ENCODE assay signal across 2 cellular contexts in the genomic region with DNA sequence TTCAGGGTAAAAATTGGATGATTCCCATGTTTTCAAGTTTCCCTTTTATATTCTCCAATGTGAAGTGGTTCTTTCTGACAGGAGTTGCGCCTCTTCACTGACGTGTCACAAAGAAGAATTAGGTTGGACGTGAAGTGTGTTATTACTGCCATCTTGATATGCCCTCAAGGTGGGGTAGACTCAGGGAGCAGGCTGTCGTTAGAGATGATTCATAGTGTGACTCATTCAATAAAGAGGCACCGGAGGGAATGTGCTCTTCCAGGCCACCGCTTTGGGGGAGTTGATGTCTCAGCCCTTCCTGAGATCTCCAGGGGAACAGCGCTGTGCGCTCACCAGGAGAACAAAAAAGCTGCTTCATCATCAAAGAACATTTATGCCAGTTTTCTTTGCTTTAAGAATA.
A peak's percentile ranks its signal among the peaks of the same experiment; 100 is the strongest.
TF ChIP-seq lines count a peak whose summit lies in the region.

No MANE protein-coding gene starts in this region.

TF ChIP-seq in HCT116, 20 proteins besides CTCF, POLR2A, EP300 and RAD21 (continued from another document):
- TF ChIP-seq, protein P1, sequence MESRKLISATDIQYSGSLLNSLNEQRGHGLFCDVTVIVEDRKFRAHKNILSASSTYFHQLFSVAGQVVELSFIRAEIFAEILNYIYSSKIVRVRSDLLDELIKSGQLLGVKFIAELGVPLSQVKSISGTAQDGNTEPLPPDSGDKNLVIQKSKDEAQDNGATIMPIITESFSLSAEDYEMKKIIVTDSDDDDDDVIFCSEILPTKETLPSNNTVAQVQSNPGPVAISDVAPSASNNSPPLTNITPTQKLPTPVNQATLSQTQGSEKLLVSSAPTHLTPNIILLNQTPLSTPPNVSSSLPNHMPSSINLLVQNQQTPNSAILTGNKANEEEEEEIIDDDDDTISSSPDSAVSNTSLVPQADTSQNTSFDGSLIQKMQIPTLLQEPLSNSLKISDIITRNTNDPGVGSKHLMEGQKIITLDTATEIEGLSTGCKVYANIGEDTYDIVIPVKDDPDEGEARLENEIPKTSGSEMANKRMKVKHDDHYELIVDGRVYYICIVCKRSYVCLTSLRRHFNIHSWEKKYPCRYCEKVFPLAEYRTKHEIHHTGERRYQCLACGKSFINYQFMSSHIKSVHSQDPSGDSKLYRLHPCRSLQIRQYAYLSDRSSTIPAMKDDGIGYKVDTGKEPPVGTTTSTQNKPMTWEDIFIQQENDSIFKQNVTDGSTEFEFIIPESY (IDR thresholded peaks at IDR 0.05; ENCODE audit: extremely low read depth, insufficient replicate concordance, low read length) = peak; percentile 53
- TF ChIP-seq CEBPB (IDR thresholded peaks at IDR 0.05; ENCODE audit: low read depth) (no peak), ELF1 (IDR thresholded peaks at IDR 0.05; ENCODE audit: borderline replicate concordance, low read depth) (no peak), SRF (IDR thresholded peaks at IDR 0.05; ENCODE audit: low read depth) (peak; percentile 70; the same call in 1 of the 2 replicates), CBX3 (IDR thresholded peaks at IDR 0.05; ENCODE audit: low read depth) (peak; percentile 89), EGR1 (IDR thresholded peaks at IDR 0.05; ENCODE audit: low read depth) (no peak), SP1 (IDR thresholded peaks at IDR 0.05; ENCODE audit: low read depth) (peak; percentile 90), SIN3A (IDR thresholded peaks at IDR 0.05; ENCODE audit: low read depth) (peak; percentile 77), EZH2phosphoT487 (IDR thresholded peaks at IDR 0.05; ENCODE audit: borderline replicate concordance) (no peak), JUND (IDR thresholded peaks at IDR 0.05) (peak; percentile 99), POLR2AphosphoS5 (IDR thresholded peaks at IDR 0.05; ENCODE audit: low read depth, low read length) (peak; percentile 66)
TF ChIP-seq in HCT116: peak in this region for 11.

TF ChIP-seq in WTC11, 78 proteins besides CTCF, POLR2A, EP300 and RAD21 (continued from another document):
- TF ChIP-seq OVOL2 (CRISPR knock-in tag; IDR thresholded peaks at IDR 0.05; ENCODE audit: borderline replicate concordance) = no peak
- no peak for TF ChIP-seq IRF2 (CRISPR knock-in tag; IDR thresholded peaks at IDR 0.05; ENCODE audit: borderline replicate concordance, low read depth)
- TF ChIP-seq FOXK1 (CRISPR knock-in tag; IDR thresholded peaks at IDR 0.05) = no peak
- no peak for TF ChIP-seq FOXP1 (CRISPR knock-in tag; IDR thresholded peaks at IDR 0.05; ENCODE audit: borderline replicate concordance)
- no peak for TF ChIP-seq ZNF532 (CRISPR knock-in tag; IDR thresholded peaks at IDR 0.05; ENCODE audit: borderline replicate concordance)
- TF ChIP-seq, protein P2, sequence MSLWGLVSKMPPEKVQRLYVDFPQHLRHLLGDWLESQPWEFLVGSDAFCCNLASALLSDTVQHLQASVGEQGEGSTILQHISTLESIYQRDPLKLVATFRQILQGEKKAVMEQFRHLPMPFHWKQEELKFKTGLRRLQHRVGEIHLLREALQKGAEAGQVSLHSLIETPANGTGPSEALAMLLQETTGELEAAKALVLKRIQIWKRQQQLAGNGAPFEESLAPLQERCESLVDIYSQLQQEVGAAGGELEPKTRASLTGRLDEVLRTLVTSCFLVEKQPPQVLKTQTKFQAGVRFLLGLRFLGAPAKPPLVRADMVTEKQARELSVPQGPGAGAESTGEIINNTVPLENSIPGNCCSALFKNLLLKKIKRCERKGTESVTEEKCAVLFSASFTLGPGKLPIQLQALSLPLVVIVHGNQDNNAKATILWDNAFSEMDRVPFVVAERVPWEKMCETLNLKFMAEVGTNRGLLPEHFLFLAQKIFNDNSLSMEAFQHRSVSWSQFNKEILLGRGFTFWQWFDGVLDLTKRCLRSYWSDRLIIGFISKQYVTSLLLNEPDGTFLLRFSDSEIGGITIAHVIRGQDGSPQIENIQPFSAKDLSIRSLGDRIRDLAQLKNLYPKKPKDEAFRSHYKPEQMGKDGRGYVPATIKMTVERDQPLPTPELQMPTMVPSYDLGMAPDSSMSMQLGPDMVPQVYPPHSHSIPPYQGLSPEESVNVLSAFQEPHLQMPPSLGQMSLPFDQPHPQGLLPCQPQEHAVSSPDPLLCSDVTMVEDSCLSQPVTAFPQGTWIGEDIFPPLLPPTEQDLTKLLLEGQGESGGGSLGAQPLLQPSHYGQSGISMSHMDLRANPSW (CRISPR knock-in tag; conservative IDR thresholded peaks at IDR 0.05; ENCODE audit: low read depth) = no peak
- TF ChIP-seq CDX4 (CRISPR knock-in tag; IDR thresholded peaks at IDR 0.05; ENCODE audit: borderline replicate concordance) = no peak
